21 cellular contexts compared by ENCODE assay signal in the genomic region with DNA sequence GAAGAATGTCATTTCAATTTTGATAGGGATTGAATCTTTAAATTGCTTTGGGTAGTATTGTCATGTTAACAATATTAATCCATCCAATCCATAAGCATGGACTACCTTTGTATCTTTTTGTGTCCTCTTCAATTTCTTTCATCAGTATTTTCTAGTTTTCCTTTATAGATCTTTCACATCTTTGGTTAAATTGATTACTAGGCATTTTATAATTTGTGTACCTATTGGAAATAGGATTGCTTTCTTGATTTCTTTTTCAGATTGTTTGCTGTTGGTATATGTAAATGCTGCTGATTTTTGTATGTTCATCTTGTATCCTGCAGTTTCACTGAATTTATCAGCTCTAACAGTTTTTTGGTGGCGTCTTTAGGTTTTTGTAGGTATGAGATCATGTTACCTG. TPM values are rescaled to one million over a fixed set of nuclear protein-coding genes. Genes with fewer than 3 reads are reported as not detected.
DNase-seq lines count a peak whose midpoint lies in the region; ATAC-seq, FAIRE-seq and TF ChIP-seq lines count a peak whose summit lies in the region.
"Had no signal": no experiment of that assay in that cellular context is flagged by ENCODE, and none has a peak within 500 bp of the region (broad histone marks: within the 10 kb centered on the region; RNA-seq: fewer than 3 reads in every experiment).

No MANE protein-coding gene starts in this region.

- H3K4me1 ChIP-seq in KMS-11 (ENCODE audit: low read depth, poor library complexity, severe bottlenecking) (peaks cover 31% of the 10 kb centered on the region), astrocyte (ENCODE audit: insufficient read depth, low read length) (no peaks in the 10 kb centered on the region)

- H3K79me2 ChIP-seq in KMS-11 (ENCODE audit: insufficient read depth, low read depth): peaks cover 10% of the 10 kb centered on the region; the same call in 1 of the 2 replicates
- peaks cover 28% of the 10 kb centered on the region for H3K79me2 ChIP-seq in astrocyte (ENCODE audit: insufficient read depth, low read length)

- H3K27ac ChIP-seq in KMS-11 (peak overlapping the region; percentile 12; the same call in 1 of the 2 replicates), astrocyte (ENCODE audit: low read depth, low read length) (no peak overlapping the region)
- H3K27ac ChIP-seq: BLaER1 treated with 17β-estradiol and CSF1 and Interleukin-3, amounts not matched to agents 10 nM and 100 nM had no signal

- H3K36me3 ChIP-seq in KMS-11 (ENCODE audit: insufficient read depth) (no peaks in the 10 kb centered on the region; the same call in 1 of the 2 replicates), astrocyte (ENCODE audit: insufficient read depth, low read length) (peaks cover 6% of the 10 kb centered on the region)

- H3K4me1 Mint-ChIP-seq in activated naive CD4-positive, alpha-beta T cell treated with anti-CD3 and anti-CD28 coated beads, Interleukin-2, amount 50 U/mL, for 24 hours: peaks cover 23% of the 10 kb centered on the region
- H3K4me1 Mint-ChIP-seq in activated naive CD4-positive, alpha-beta T cell treated with anti-CD3 and anti-CD28 coated beads for 36 hours (ENCODE audit: low read depth): peaks cover 27% of the 10 kb centered on the region
- H3K4me1 Mint-ChIP-seq in astrocyte (ENCODE audit: low read depth, unreplicated experiment): peaks cover 5% of the 10 kb centered on the region

- H4K20me1 ChIP-seq in KMS-11 (ENCODE audit: insufficient read depth) (peaks cover 11% of the 10 kb centered on the region; the same call in 1 of the 2 replicates), astrocyte (ENCODE audit: insufficient read depth, low read length) (peaks cover 30% of the 10 kb centered on the region)

- TF ChIP-seq CTCF in KMS-11 (conservative IDR thresholded peaks at IDR 0.05; ENCODE audit: low read depth, low read length): no peak
- TF ChIP-seq CTCF in astrocyte (IDR thresholded peaks at IDR 0.05; ENCODE audit: insufficient read depth, low read depth, low read length): no peak

- no peaks in the 10 kb centered on the region for H3K9me3 ChIP-seq in astrocyte (ENCODE audit: insufficient read depth, low read depth, low read length)
- H3K9me3 ChIP-seq: BLaER1 treated with 17β-estradiol and CSF1 and Interleukin-3, amounts not matched to agents 10 nM and 100 nM had no signal

- intact Hi-C loops in activated naive CD4-positive, alpha-beta T cell treated with anti-CD3 and anti-CD28 coated beads for 36 hours (cut with micrococcal nuclease): no loop called here

- peaks cover 17% of the 10 kb centered on the region for H3K36me3 Mint-ChIP-seq in activated naive CD4-positive, alpha-beta T cell treated with anti-CD3 and anti-CD28 coated beads, Interleukin-2, amount 50 U/mL, for 24 hours
- peaks cover 25% of the 10 kb centered on the region for H3K36me3 Mint-ChIP-seq in activated naive CD4-positive, alpha-beta T cell treated with anti-CD3 and anti-CD28 coated beads for 36 hours (ENCODE audit: low read depth)
- H3K36me3 Mint-ChIP-seq in astrocyte (ENCODE audit: low read depth, unreplicated experiment): peaks cover 20% of the 10 kb centered on the region

- no peak for DNase-seq in activated naive CD4-positive, alpha-beta T cell treated with anti-CD3 and anti-CD28 coated beads for 36 hours
- no peak for DNase-seq in astrocyte (ENCODE audit: low read depth)
- no peak for DNase-seq in midbrain (lab: John Stamatoyannopoulos, UW)
- no peak for DNase-seq in EL
- DNase-seq: 8988T; CD8-positive, alpha-beta memory T cell; COR-L47; DMS 273 treated with DMSO at 0.1 percent for 48 hours; DMS53; DND-41; H9 had no signal

- CTCF ChIA-PET in activated naive CD4-positive, alpha-beta T cell treated with anti-CD3 and anti-CD28 coated beads for 36 hours (lab: Charles Lee): interaction anchor here (1.6 kb wide), 1 partner anchor 15 kb away, joined by 6 read pairs; no protein-coding TSS in a partner anchor

- H3K4me2 ChIP-seq in KMS-11 (peak overlapping the region; percentile 20), astrocyte (ENCODE audit: low read length) (no peak overlapping the region)

- H3K9me3 Mint-ChIP-seq in activated naive CD4-positive, alpha-beta T cell treated with anti-CD3 and anti-CD28 coated beads, Interleukin-2, amount 50 U/mL, for 24 hours: no peaks in the 10 kb centered on the region
- no peaks in the 10 kb centered on the region for H3K9me3 Mint-ChIP-seq in activated naive CD4-positive, alpha-beta T cell treated with anti-CD3 and anti-CD28 coated beads for 36 hours
- no peaks in the 10 kb centered on the region for H3K9me3 Mint-ChIP-seq in astrocyte (ENCODE audit: unreplicated experiment)
- H3K9me3 Mint-ChIP-seq: CD8-positive, alpha-beta memory T cell; H9 had no signal

- no peaks in the 10 kb centered on the region for H3K27me3 Mint-ChIP-seq in activated naive CD4-positive, alpha-beta T cell treated with anti-CD3 and anti-CD28 coated beads, Interleukin-2, amount 50 U/mL, for 24 hours
- H3K27me3 Mint-ChIP-seq in activated naive CD4-positive, alpha-beta T cell treated with anti-CD3 and anti-CD28 coated beads for 36 hours (ENCODE audit: low read depth): no peaks in the 10 kb centered on the region
- H3K27me3 Mint-ChIP-seq in astrocyte (ENCODE audit: low read depth, unreplicated experiment): no peaks in the 10 kb centered on the region
- H3K27me3 Mint-ChIP-seq: B cell; CD8-positive, alpha-beta memory T cell had no signal

- no peak for FAIRE-seq in astrocyte (lab: Jason Lieb, UNC)
- FAIRE-seq: G401.6, GM12891, GM19239, H1, HTR-8/SVneo had no signal

- H3K27me3 ChIP-seq in KMS-11 (ENCODE audit: insufficient read depth, low read depth): no peaks in the 10 kb centered on the region
- H3K27me3 ChIP-seq in astrocyte (ENCODE audit: insufficient read depth, low read length): no peaks in the 10 kb centered on the region
- H3K27me3 ChIP-seq: BLaER1 treated with 17β-estradiol and CSF1 and Interleukin-3, amounts not matched to agents 10 nM and 100 nM had no signal

- peak overlapping the region; percentile 72 for H3K27ac Mint-ChIP-seq in activated naive CD4-positive, alpha-beta T cell treated with anti-CD3 and anti-CD28 coated beads, Interleukin-2, amount 50 U/mL, for 24 hours
- no peak overlapping the region for H3K27ac Mint-ChIP-seq in activated naive CD4-positive, alpha-beta T cell treated with anti-CD3 and anti-CD28 coated beads for 36 hours
- H3K27ac Mint-ChIP-seq in astrocyte (ENCODE audit: unreplicated experiment): no peak overlapping the region
- H3K27ac Mint-ChIP-seq: B cell had no signal

- H3K9ac ChIP-seq in KMS-11 (no peak overlapping the region), astrocyte (ENCODE audit: low read length) (no peak overlapping the region)
- H3K9ac ChIP-seq: BLaER1 treated with 17β-estradiol and CSF1 and Interleukin-3, amounts not matched to agents 10 nM and 100 nM had no signal

- no peak overlapping the region for H2AFZ ChIP-seq in KMS-11 (ENCODE audit: low read depth)
- no peak overlapping the region for H2AFZ ChIP-seq in astrocyte (ENCODE audit: low read depth, low read length)

- no peak for ATAC-seq in GM19324 (IDR thresholded peaks at IDR 0.05; ENCODE audit: low FRiP score, unreplicated experiment)

- H3K4me3 Mint-ChIP-seq in activated naive CD4-positive, alpha-beta T cell treated with anti-CD3 and anti-CD28 coated beads, Interleukin-2, amount 50 U/mL, for 24 hours: no peak overlapping the region
- no peak overlapping the region for H3K4me3 Mint-ChIP-seq in activated naive CD4-positive, alpha-beta T cell treated with anti-CD3 and anti-CD28 coated beads for 36 hours
- H3K4me3 Mint-ChIP-seq in astrocyte (ENCODE audit: unreplicated experiment): peak overlapping the region; percentile 16
- H3K4me3 Mint-ChIP-seq: B cell; CD8-positive, alpha-beta memory T cell; H9 had no signal

- H3K4me3 ChIP-seq in KMS-11 (IDR thresholded peaks at IDR 0.05; ENCODE audit: insufficient read depth, low read depth, low read length): no peak overlapping the region
- H3K4me3 ChIP-seq in astrocyte (ENCODE audit: insufficient read depth, low read depth, low read length): no peak overlapping the region
- H3K4me3 ChIP-seq: BLaER1 treated with 17β-estradiol and CSF1 and Interleukin-3, amounts not matched to agents 10 nM and 100 nM had no signal

RNA-seq across cellular contexts. Expression of a gene that starts 24.1 kb away (rescaled TPM):
- total RNA-seq in activated naive CD4-positive, alpha-beta T cell treated with anti-CD3 and anti-CD28 coated beads for 36 hours: 1 to 10 TPM; 7.2 to 7.5 TPM
- total RNA-seq in astrocyte: 14.5 and 19.5 TPM in 2 replicates

RNA-seq across cellular contexts. Expression of a gene that starts 53.6 kb away (rescaled TPM):
- total RNA-seq in activated naive CD4-positive, alpha-beta T cell treated with anti-CD3 and anti-CD28 coated beads for 36 hours: 10 to 100 TPM; 11.8 to 13.1 TPM
- 24.1 and 28.7 TPM in 2 replicates for total RNA-seq in astrocyte
